In the genomic region with DNA sequence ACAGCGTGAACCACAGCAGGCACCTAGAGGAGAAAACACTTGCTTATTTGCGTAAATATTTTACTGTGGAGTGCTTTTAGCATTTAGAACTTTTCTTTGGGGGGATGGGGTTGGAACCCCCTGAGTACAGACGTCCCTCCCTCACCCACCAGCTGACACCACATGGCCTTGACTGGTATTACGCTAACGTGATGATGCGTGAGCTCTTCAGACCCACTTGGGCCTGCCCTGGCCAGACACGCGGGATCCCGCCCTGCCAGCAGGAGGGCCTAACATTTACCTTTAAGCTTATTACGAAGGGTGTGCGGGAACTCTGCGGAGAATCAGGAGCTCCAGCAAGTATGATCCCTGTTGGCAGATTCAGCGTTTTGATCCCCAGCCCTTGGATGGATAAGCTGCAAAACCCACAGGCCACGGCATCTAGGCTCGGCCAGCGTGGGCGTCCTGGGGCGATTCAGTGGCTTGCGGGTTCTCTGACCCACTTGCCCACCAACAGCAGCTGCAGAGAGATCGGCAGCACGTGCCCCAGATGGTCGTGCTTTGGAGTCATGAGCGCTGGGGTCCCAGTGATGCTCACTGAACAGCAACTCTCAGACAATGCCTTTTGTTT, we compare ENCODE assay signal across 18 cellular contexts.
DNase-seq lines count a peak whose midpoint lies in the region; ATAC-seq, FAIRE-seq and TF ChIP-seq lines count a peak whose summit lies in the region.
"Had no signal": no experiment of that assay in that cellular context is flagged by ENCODE, and none has a peak within 500 bp of the region (broad histone marks: within the 10 kb centered on the region; RNA-seq: fewer than 3 reads in every experiment).

No MANE protein-coding gene starts in this region.

- H4K20me1 ChIP-seq in H1 (replicated peaks in 1 of 2; ENCODE audit: control insufficient read depth in 1 of 2, insufficient read depth in 2 of 2, low read length in 2 of 2) (peaks cover 0 to 2% of the 10 kb centered on the region in 2 experiments), neural cell (ENCODE audit: insufficient read depth) (no peaks in the 10 kb centered on the region)

- H3K14ac ChIP-seq in H1 (ENCODE audit: insufficient read length), result no peak overlapping the region

- no peak overlapping the region for H2AK5ac ChIP-seq in H1 (ENCODE audit: low read depth, low read length)

- no peak overlapping the region for H2BK5ac ChIP-seq in H1 (ENCODE audit: low read depth, low read length)

- 0 out of 2 replicates have a peak overlapping the region, but pooled peaks have one; percentile 52 for H2BK12ac ChIP-seq in H1 (ENCODE audit: low read depth, low read length)

- peaks cover 0 to 29% (median 10%) of the 10 kb centered on the region in 4 experiments; a peak in 6 of 7 replicates for H3K4me1 ChIP-seq in H1 (replicated peaks in 1 of 4; ENCODE audit: control insufficient read depth in 3 of 4, insufficient read depth in 4 of 4, low read length in 3 of 4)

- H4K8ac ChIP-seq in H1 (ENCODE audit: extremely low read depth, insufficient read depth, low read length), result no peak overlapping the region

- POLR2A ChIA-PET in H1 (lab: Charles Lee; ENCODE audit: partially characterized antibody), result interaction anchor here (0.9 to 1.3 kb wide), 3 partner anchors 10 to 94 kb away, joined by 3 read pairs; no protein-coding TSS in a partner anchor

- H3K27ac ChIP-seq in H1 (ENCODE audit: low read depth, low read length), result no peak overlapping the region
- peak overlapping the region; percentile 67 for H3K27ac ChIP-seq in neural cell (ENCODE audit: low read length)
- H3K27ac ChIP-seq: hepatocyte had no signal

- H4K5ac ChIP-seq in H1 (ENCODE audit: insufficient read length, low read depth, low read length), result no peak overlapping the region

- H3K79me2 ChIP-seq in H1 (ENCODE audit: control insufficient read depth in 1 of 2, insufficient read depth in 2 of 2, low read length in 2 of 2) (no peaks in the 10 kb centered on the region), neural cell (replicated peaks; ENCODE audit: insufficient read depth, low read length) (no peaks in the 10 kb centered on the region)
- H3K79me2 ChIP-seq: hepatocyte had no signal

- peaks cover 3% of the 10 kb centered on the region for H3F3A ChIP-seq in neural cell (ENCODE audit: insufficient read depth, low read length, poor library complexity, severe bottlenecking)

- no peak overlapping the region for H2AFZ ChIP-seq in H1 (ENCODE audit: low read length)
- no peak overlapping the region for H2AFZ ChIP-seq in neural cell (ENCODE audit: low read depth, low read length)
- H2AFZ ChIP-seq: hepatocyte had no signal

- 81% methylated on average over 23 of the region's 23 CpGs; no CpG with 5 or more reads in 1 of the 2 experiments for WGBS in H1 (ENCODE audit: extremely low coverage in 1 of 2, insufficient coverage in 1 of 2, insufficient read length in 1 of 2, insufficient replicate concordance in 2 of 2, low coverage in 1 of 2, low lambda C conversion rate in 2 of 2, missing lambda C conversion rate in 1 of 2), 2 experiments

- H3K18ac ChIP-seq in H1 (ENCODE audit: extremely low read depth, low read length), result 0 out of 2 replicates have a peak overlapping the region, but pooled peaks have one; percentile 2

- H2BK15ac ChIP-seq in H1 (ENCODE audit: low read length), result no peak overlapping the region

- H3K36me3 ChIP-seq in H7 (replicated peaks; ENCODE audit: control insufficient read depth, insufficient read depth, low read length) (no peaks in the 10 kb centered on the region), H1 (ENCODE audit: control insufficient read depth in 2 of 4, insufficient read depth in 4 of 4, low read length in 3 of 4) (no peaks in the 10 kb centered on the region), neural cell (ENCODE audit: insufficient read depth, low read length) (no peaks in the 10 kb centered on the region)

- H3K4me2 ChIP-seq in H1 (ENCODE audit: insufficient read depth in 1 of 2, low read depth in 2 of 2, low read length in 2 of 2), result peak overlapping the region in 1 of 2 experiments; percentile 21; a peak in 1 of 4 replicates
- H3K4me2 ChIP-seq in neural cell (ENCODE audit: low read length), result no peak overlapping the region
- H3K4me2 ChIP-seq: hepatocyte had no signal

- no peaks in the 10 kb centered on the region for H3K79me1 ChIP-seq in H1 (ENCODE audit: low read depth, low read length)

- H3K56ac ChIP-seq in H1 (replicated peaks; ENCODE audit: insufficient read length, low read depth, low read length), result no peak overlapping the region

- no peak for FAIRE-seq in H1 (lab: Jason Lieb, UNC)

- no peak overlapping the region for H2BK120ac ChIP-seq in H1 (replicated peaks; ENCODE audit: low read depth, low read length)

- no peak overlapping the region for H3K4ac ChIP-seq in H1 (replicated peaks; ENCODE audit: insufficient read length, low read depth, low read length)

- TF ChIP-seq POLR2A in NB4 (IDR thresholded peaks at IDR 0.05; ENCODE audit: extremely low read depth, insufficient read length) (no peak), H1 (IDR thresholded peaks at IDR 0.05; ENCODE audit: control extremely low read depth in 1 of 2, low read depth in 2 of 2, low read length in 2 of 2) (no peak)

- H2BK20ac ChIP-seq in H1 (ENCODE audit: low read length), result no peak overlapping the region

- TF ChIP-seq CTCF in NB4 (IDR thresholded peaks at IDR 0.05; ENCODE audit: low read depth, low read length), result no peak
- TF ChIP-seq CTCF in H1 (IDR thresholded peaks at IDR 0.05; ENCODE audit: control extremely low read depth in 1 of 3, insufficient read depth in 1 of 3, low read depth in 1 of 3, low read length in 3 of 3), result peak in 2 of 3 experiments; percentile 21 to 49; a peak in 2 of 4 replicates
- peak; percentile 37 for TF ChIP-seq CTCF in neural cell (IDR thresholded peaks at IDR 0.05; ENCODE audit: poor library complexity, severe bottlenecking)

- no peak overlapping the region for H4K91ac ChIP-seq in H1 (replicated peaks; ENCODE audit: insufficient read length, low read length)

- TF ChIP-seq EP300 in H1 (IDR thresholded peaks at IDR 0.05; ENCODE audit: borderline replicate concordance in 1 of 2, low read depth in 2 of 2, low read length in 2 of 2), result no peak
- no peak for TF ChIP-seq EP300 in neural cell (conservative IDR thresholded peaks at IDR 0.05; ENCODE audit: poor library complexity, severe bottlenecking)

- H3K9me3 ChIP-seq in H1 (ENCODE audit: insufficient read depth in 2 of 2, low read depth in 1 of 2, low read length in 1 of 2) (no peaks in the 10 kb centered on the region), neural cell (ENCODE audit: low read length) (no peaks in the 10 kb centered on the region)
- H3K9me3 ChIP-seq: mucosa of descending colon had no signal

- CTCF ChIA-PET in H1 (lab: Charles Lee; ENCODE audit: partially characterized antibody), result interaction anchor here (0.6 to 2.6 kb wide), 10 partner anchors 8 to 1685 kb away, joined by 3 to 13 read pairs (median 4); no protein-coding TSS in a partner anchor

- no peak overlapping the region for H3K23ac ChIP-seq in H1 (ENCODE audit: insufficient read length)

- H3K4me3 ChIP-seq in H7 (ENCODE audit: insufficient read depth, low read depth, low read length) (no peak overlapping the region), NB4 (ENCODE audit: low read depth, low read length) (no peak overlapping the region), H1 (ENCODE audit: extremely low read depth in 1 of 4, insufficient read depth in 2 of 4, low read depth in 3 of 4, low read length in 4 of 4) (no peak overlapping the region), neural cell (ENCODE audit: low read length) (peak overlapping the region; percentile 29)
- H3K4me3 ChIP-seq: hepatocyte, mucosa of descending colon had no signal

- ATAC-seq in GM18502 (IDR thresholded peaks at IDR 0.05; ENCODE audit: poor library complexity, unreplicated experiment), result no peak
- ATAC-seq in HG03108 (IDR thresholded peaks at IDR 0.05; ENCODE audit: unreplicated experiment), result no peak
- ATAC-seq: effector memory CD8-positive, alpha-beta T cell; left colon; mucosa of descending colon had no signal

- H3K27me3 ChIP-seq in H7 (ENCODE audit: control insufficient read depth, insufficient read depth, low read length), result no peaks in the 10 kb centered on the region
- no peaks in the 10 kb centered on the region for H3K27me3 ChIP-seq in H1 (replicated peaks in 1 of 4; ENCODE audit: control insufficient read depth in 3 of 4, extremely low read depth in 1 of 4, insufficient read depth in 3 of 4, low read length in 3 of 4)
- no peaks in the 10 kb centered on the region for H3K27me3 ChIP-seq in neural cell (ENCODE audit: insufficient read depth, low read depth, low read length)
- H3K27me3 ChIP-seq: hepatocyte had no signal

- peak; percentile 80 for DNase-seq in H7
- peak; percentile 19 for DNase-seq in NB4 (ENCODE audit: low read depth)
- DNase-seq in H1 (ENCODE audit: low read depth in 1 of 2, low spot score in 2 of 2), result no peak
- DNase-seq in NCI-H128 (lab: John Stamatoyannopoulos, UW; ENCODE audit: unreplicated experiment), result no peak
- DNase-seq: amygdala; cerebellar nuclear complex; COR-L47; effector memory CD8-positive, alpha-beta T cell; KG1; left colon; mucosa of descending colon; NCI-H1436; occipital lobe; stimulated activated CD4-positive, alpha-beta T cell treated with anti-CD3 and anti-CD28 coated beads, Interleukin-2, amount 100 ng/mL, for 48 hours had no signal

- no peaks in the 10 kb centered on the region for H3K23me2 ChIP-seq in H1 (ENCODE audit: low read depth, low read length)

- H3K9ac ChIP-seq in H1 (replicated peaks in 1 of 4; ENCODE audit: extremely low read depth in 1 of 4, low read depth in 3 of 4, low read length in 3 of 4) (no peak overlapping the region), neural cell (ENCODE audit: low read length) (peak overlapping the region; percentile 27)

- H3K9me2 ChIP-seq in neural cell (ENCODE audit: insufficient read depth, low read length), result no peaks in the 10 kb centered on the region

- TF ChIP-seq RAD21 in H1 (IDR thresholded peaks at IDR 0.05 in 1 of 2, conservative IDR thresholded peaks at IDR 0.05 in 1 of 2; ENCODE audit: low read depth in 2 of 2, low read length in 2 of 2) (peak in 1 of 2 experiments; percentile 36; a peak in 2 of 4 replicates), neural cell (conservative IDR thresholded peaks at IDR 0.05) (no peak)

TF ChIP-seq in H1, 55 proteins besides CTCF, POLR2A, EP300 and RAD21 (continues in another document):
- TF ChIP-seq RNF2 (IDR thresholded peaks at IDR 0.05; ENCODE audit: borderline replicate concordance, low read depth, low read length, missing control alignments, poor library complexity, severe bottlenecking) (no peak), RFX5 (IDR thresholded peaks at IDR 0.05; ENCODE audit: borderline replicate concordance, low read depth, low read length) (no peak), GTF2F1 (IDR thresholded peaks at IDR 0.05; ENCODE audit: borderline replicate concordance, low read depth, low read length) (no peak), KDM1A (IDR thresholded peaks at IDR 0.05; ENCODE audit: borderline replicate concordance, low read length) (no peak)

TF ChIP-seq in neural cell, 6 proteins besides CTCF, POLR2A, EP300 and RAD21 (continues in another document):
- no peak for TF ChIP-seq MXI1 (conservative IDR thresholded peaks at IDR 0.05; ENCODE audit: poor library complexity, severe bottlenecking)
- TF ChIP-seq SMC3 (conservative IDR thresholded peaks at IDR 0.05; ENCODE audit: poor library complexity), result no peak

Comparison
In these comparisons a context has a peak if more than half of its experiments do, and no peak if none do; other contexts are left out.
1. DNase-seq: peak in H7 (single experiment) and NB4 (single experiment); none in H1 (0 of 2) and NCI-H128 (single experiment).